Comparison of ENCODE assay signal across 28 cellular contexts in genomic region chr19:18310966-18311365, GRCh38. TPM values are rescaled to one million over a fixed set of nuclear protein-coding genes. Genes with fewer than 3 reads are reported as not detected.
DNase-seq lines count a peak whose midpoint lies in the region; ATAC-seq, FAIRE-seq and TF ChIP-seq lines count a peak whose summit lies in the region.
"Had no signal": no experiment of that assay in that cellular context is flagged by ENCODE, and none has a peak within 500 bp of the region (broad histone marks: within the 10 kb centered on the region; RNA-seq: fewer than 3 reads in every experiment).

No MANE protein-coding gene starts in this region.

- DNase-seq in right cardiac atrium (peak in 2 of 3 donors; percentile 23 to 54), left cardiac atrium (no peak), NCI-H510A (lab: John Stamatoyannopoulos, UW) (no peak), GM12892 (ENCODE audit: insufficient read length) (no peak)
- no peak for DNase-seq in activated CD8-positive, alpha-beta T cell treated with anti-CD3 and anti-CD28 coated beads for 36 hours
- DNase-seq in stimulated activated naive CD4-positive, alpha-beta T cell (lab: John Stamatoyannopoulos, UW), result no peak
- DNase-seq: activated CD4-positive, CD25-positive, alpha-beta regulatory T cell treated with anti-CD3 and anti-CD28 coated beads, Interleukin-2, amount 50 U/mL, for 72 hours; activated CD8-positive, alpha-beta memory T cell treated with anti-CD3 and anti-CD28 coated beads for 24 hours; activated gamma-delta T cell treated with Interleukin-2 at 50 U/mL for 16 hours; activated T-cell treated with anti-CD3 and anti-CD28 coated beads, Interleukin-2, amount 50 U/mL, for 4 hours; amniotic stem cell; brain microvascular endothelial cell; DMS153; HCEC 1CT; hippocampal formation; Kasumi-1; lower lobe of right lung; NCI-H1417; NCI-H2029 treated with DMSO at 0.1 percent for 48 hours; NCI-H526; SHP77 had no signal

- no peak overlapping the region for H3K27ac ChIP-seq in right cardiac atrium (ENCODE audit: low read length)
- H3K27ac ChIP-seq in mucosa of rectum (ENCODE audit: low read depth in 2 of 2, low read length in 2 of 2), result peak overlapping the region; percentile 70 to 72
- H3K27ac ChIP-seq: brain microvascular endothelial cell, gastroesophageal sphincter, lower lobe of right lung, ovary, vagina had no signal

- POLR2A ChIA-PET in activated CD8-positive, alpha-beta T cell treated with anti-CD3 and anti-CD28 coated beads for 36 hours (lab: Charles Lee), result interaction anchor here (1.8 to 23.1 kb wide), 3 partner anchors 11 to 37 kb away, joined by 4 to 592 read pairs (median 20); partner anchors contain the start of genes IQCN, JUND and LSM4

- 93% methylated on average over 13 of the region's 13 CpGs for WGBS in right cardiac atrium

- H3K4me1 ChIP-seq in right cardiac atrium (ENCODE audit: control insufficient read depth, insufficient read depth, low read length) (no peaks in the 10 kb centered on the region), mucosa of rectum (ENCODE audit: control insufficient read depth in 2 of 2, insufficient read depth in 2 of 2, low read length in 2 of 2) (peaks cover 29 to 32% of the 10 kb centered on the region in 2 donors)

- no peak for ATAC-seq in right cardiac atrium
- ATAC-seq in left cardiac atrium, result no peak
- ATAC-seq in activated CD8-positive, alpha-beta T cell treated with anti-CD3 and anti-CD28 coated beads for 36 hours, result no peak
- ATAC-seq: activated T-cell treated with anti-CD3 and anti-CD28 coated beads, Interleukin-2, amount 50 U/mL, for 4 hours; gastroesophageal sphincter; lower lobe of right lung had no signal

- no peaks in the 10 kb centered on the region for H3K27me3 Mint-ChIP-seq in activated CD8-positive, alpha-beta T cell treated with anti-CD3 and anti-CD28 coated beads for 36 hours
- H3K27me3 Mint-ChIP-seq: stimulated activated naive CD8-positive, alpha-beta T cell treated with anti-CD3 and anti-CD28 coated beads, Interleukin-15, Interleukin-2, amounts not matched to agents 100 ng/mL and 50 ng/mL, for 24 hours had no signal

- H3K36me3 Mint-ChIP-seq in activated CD8-positive, alpha-beta T cell treated with anti-CD3 and anti-CD28 coated beads for 36 hours (ENCODE audit: low read depth), result peaks cover 52% of the 10 kb centered on the region

- no peaks in the 10 kb centered on the region for H3K9me3 Mint-ChIP-seq in activated CD8-positive, alpha-beta T cell treated with anti-CD3 and anti-CD28 coated beads for 36 hours
- H3K9me3 Mint-ChIP-seq: activated T-cell treated with anti-CD3 and anti-CD28 coated beads, Interleukin-2, amount 50 U/mL, for 4 hours; nephron; stimulated activated naive CD8-positive, alpha-beta T cell treated with anti-CD3 and anti-CD28 coated beads, Interleukin-15, Interleukin-2, amounts not matched to agents 100 ng/mL and 50 ng/mL, for 24 hours; T-helper 2 cell treated with Interferon-gamma antibody and Interleukin-4, amounts not matched to agents 5 μg/mL and 100 μg/mL, for 36 hours had no signal

- H3K36me3 ChIP-seq in mucosa of rectum (ENCODE audit: control insufficient read depth in 2 of 2, insufficient read depth in 2 of 2, low read length in 2 of 2), result peaks cover 6 to 35% of the 10 kb centered on the region in 2 donors
- H3K36me3 ChIP-seq: ovary had no signal

- TF ChIP-seq CTCF in activated CD8-positive, alpha-beta T cell treated with anti-CD3 and anti-CD28 coated beads for 36 hours (IDR thresholded peaks at IDR 0.05), result no peak

- no peak for TF ChIP-seq POLR2A in GM12892 (IDR thresholded peaks at IDR 0.05; ENCODE audit: low read depth, low read length)

- H3K27ac Mint-ChIP-seq in activated CD8-positive, alpha-beta T cell treated with anti-CD3 and anti-CD28 coated beads for 36 hours, result peak overlapping the region; percentile 42
- H3K27ac Mint-ChIP-seq: nephron had no signal

- H3K4me3 ChIP-seq in right cardiac atrium (ENCODE audit: low read length), result no peak overlapping the region
- no peak overlapping the region for H3K4me3 ChIP-seq in mucosa of rectum (ENCODE audit: low read length in 2 of 2)
- H3K4me3 ChIP-seq: gastroesophageal sphincter, lower lobe of right lung, ovary, vagina had no signal

- peaks cover 37% of the 10 kb centered on the region for H3K4me1 Mint-ChIP-seq in activated CD8-positive, alpha-beta T cell treated with anti-CD3 and anti-CD28 coated beads for 36 hours (ENCODE audit: low read depth)

- no peak overlapping the region for H3K4me3 Mint-ChIP-seq in activated CD8-positive, alpha-beta T cell treated with anti-CD3 and anti-CD28 coated beads for 36 hours
- H3K4me3 Mint-ChIP-seq: activated T-cell treated with anti-CD3 and anti-CD28 coated beads, Interleukin-2, amount 50 U/mL, for 4 hours; nephron; stimulated activated naive CD8-positive, alpha-beta T cell treated with anti-CD3 and anti-CD28 coated beads, Interleukin-15, Interleukin-2, amounts not matched to agents 100 ng/mL and 50 ng/mL, for 24 hours; T-helper 2 cell treated with Interferon-gamma antibody and Interleukin-4, amounts not matched to agents 5 μg/mL and 100 μg/mL, for 36 hours had no signal

- no peaks in the 10 kb centered on the region for H3K9me3 ChIP-seq in right cardiac atrium (ENCODE audit: control insufficient read depth, low read length)
- no peaks in the 10 kb centered on the region for H3K9me3 ChIP-seq in mucosa of rectum (ENCODE audit: control insufficient read depth in 2 of 2, low read length in 2 of 2)
- H3K9me3 ChIP-seq: gastroesophageal sphincter, lower lobe of right lung, ovary, vagina had no signal

- no peaks in the 10 kb centered on the region for H3K27me3 ChIP-seq in right cardiac atrium (ENCODE audit: control insufficient read depth, insufficient read depth)
- no peaks in the 10 kb centered on the region for H3K27me3 ChIP-seq in mucosa of rectum (ENCODE audit: control insufficient read depth in 2 of 2, insufficient read depth in 2 of 2, low read length in 2 of 2)
- H3K27me3 ChIP-seq: brain microvascular endothelial cell, gastroesophageal sphincter, ovary, vagina had no signal

- peak overlapping the region in 1 of 2 donors; percentile 62 for H3K9ac ChIP-seq in mucosa of rectum (ENCODE audit: low read depth in 1 of 2, low read length in 2 of 2)

- intact Hi-C loops in right cardiac atrium (cut with DNase I) (no loop called here), left cardiac atrium (cut with DNase I) (no loop called here)
- intact Hi-C loops in activated CD8-positive, alpha-beta T cell treated with anti-CD3 and anti-CD28 coated beads for 36 hours (cut with micrococcal nuclease), result no loop called here

- no peak for FAIRE-seq in GM12892 (lab: Jason Lieb, UNC)

- CTCF ChIA-PET in activated CD8-positive, alpha-beta T cell treated with anti-CD3 and anti-CD28 coated beads for 36 hours (lab: Charles Lee), result interaction anchor here (0.6 to 1.2 kb wide), 2 partner anchors 36 to 77 kb away, joined by 3 to 4 read pairs; no protein-coding TSS in a partner anchor

RNA-seq across cellular contexts. Expression of gene LSM4, which starts 11.9 kb away (rescaled TPM):
- total RNA-seq in right cardiac atrium, result 10 to 100 TPM; 55.6 to 77.2 (median 64.8) TPM
- 131 TPM for polyA plus RNA-seq in right cardiac atrium
- total RNA-seq in left cardiac atrium, result 10 to 100 TPM; 68.9 to 79.0 TPM
- total RNA-seq in activated CD8-positive, alpha-beta T cell treated with anti-CD3 and anti-CD28 coated beads for 36 hours, result 100 to 1,000 TPM; 426 to 433 TPM
- 105 TPM for polyA plus RNA-seq in GM12892 (2012; ENCODE audit: missing spikeins)

RNA-seq across cellular contexts. Expression of gene PGPEP1, which starts 29.4 kb away (rescaled TPM):
- total RNA-seq in right cardiac atrium (10 to 100 TPM; 31.3 to 42.0 (median 35.0) TPM), left cardiac atrium (10 to 100 TPM; 27.5 to 34.7 TPM)
- polyA plus RNA-seq in right cardiac atrium, result 17.4 TPM
- 10 to 100 TPM; 21.7 to 23.9 TPM for total RNA-seq in activated CD8-positive, alpha-beta T cell treated with anti-CD3 and anti-CD28 coated beads for 36 hours
- 16.7 TPM for polyA plus RNA-seq in GM12892 (2012; ENCODE audit: missing spikeins)

RNA-seq across cellular contexts. Expression of gene JUND, which starts 29.5 kb away (rescaled TPM):
- total RNA-seq in right cardiac atrium, result 100 to 1,000 TPM; 117 to 229 (median 122) TPM
- 233 TPM for polyA plus RNA-seq in right cardiac atrium
- total RNA-seq in left cardiac atrium, result 100 to 1,000 TPM; 122 to 169 TPM
- 100 to 1,000 TPM; 527 to 530 TPM for total RNA-seq in activated CD8-positive, alpha-beta T cell treated with anti-CD3 and anti-CD28 coated beads for 36 hours
- polyA plus RNA-seq in GM12892 (2012; ENCODE audit: missing spikeins), result 6.8 TPM

RNA-seq across cellular contexts. Expression of gene IQCN, which starts 36.7 kb away (rescaled TPM):
- total RNA-seq in right cardiac atrium (1 to 10 TPM in 2 of 4 donors, under 1 TPM in 2; 0.65 to 1.4 (median 1.1) TPM), left cardiac atrium (1 to 10 TPM in 1 of 2 donors, under 1 TPM in 1; 0.91 to 1.3 TPM)
- 5.3 TPM for polyA plus RNA-seq in right cardiac atrium
- total RNA-seq in activated CD8-positive, alpha-beta T cell treated with anti-CD3 and anti-CD28 coated beads for 36 hours, result under 1 TPM; 0.59 to 0.69 TPM
- polyA plus RNA-seq in GM12892 (2012; ENCODE audit: missing spikeins), result 0.68 TPM

Comparison
In these comparisons a context has a peak if more than half of its experiments do, and no peak if none do; other contexts are left out.
1. DNase-seq: peak in right cardiac atrium (2 of 3); none in left cardiac atrium (single experiment), activated CD8-positive, alpha-beta T cell treated with anti-CD3 and anti-CD28 coated beads for 36 hours (single experiment), stimulated activated naive CD4-positive, alpha-beta T cell (0 of 6), NCI-H510A (single experiment) and GM12892 (single experiment).
2. RNA of gene LSM4, which starts 11.9 kb away (total RNA-seq): 426 to 433 TPM in activated CD8-positive, alpha-beta T cell treated with anti-CD3 and anti-CD28 coated beads for 36 hours; 68.9 to 79.0 TPM in left cardiac atrium and 55.6 to 77.2 TPM in right cardiac atrium; every median in the first group is over 4 times any median in the second.